Comparison of ENCODE assay signal across 20 cellular contexts in the genomic region with DNA sequence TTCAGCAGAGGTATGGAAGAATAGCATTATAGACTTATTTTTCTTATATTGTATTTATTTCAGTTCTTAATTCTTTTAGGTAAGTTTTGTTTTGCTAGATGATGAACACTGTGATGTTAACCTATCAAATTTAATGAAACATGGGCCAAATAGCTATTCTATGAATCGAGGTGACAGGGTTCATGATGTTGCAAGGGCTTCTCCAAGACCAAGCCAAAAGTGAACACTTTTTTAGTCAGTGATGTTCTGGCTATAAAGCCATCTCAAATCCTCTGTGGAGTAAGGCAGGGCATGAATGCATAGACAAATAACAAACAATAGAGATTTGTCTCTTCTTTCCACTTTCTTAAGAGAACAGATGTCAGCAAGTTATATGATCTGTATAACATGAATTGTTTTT. TPM values are rescaled to one million over a fixed set of nuclear protein-coding genes. Genes with fewer than 3 reads are reported as not detected.
"Had no signal": no experiment of that assay in that cellular context is flagged by ENCODE, and none has a peak within 500 bp of the region (broad histone marks: within the 10 kb centered on the region; RNA-seq: fewer than 3 reads in every experiment).

No MANE protein-coding gene starts in this region.

- DNase-seq: activated CD4-positive, alpha-beta T cell treated with anti-CD3 and anti-CD28 coated beads for 1 hour; activated CD4-positive, alpha-beta T cell treated with anti-CD3 and anti-CD28 coated beads, Interleukin-2, amount 50 U/mL, for 4 hours; activated naive CD4-positive, alpha-beta T cell treated with Interleukin-2 at 50 U/mL for 16 hours; activated T-cell treated with anti-CD3 and anti-CD28 coated beads for 4 hours; central memory CD4-positive, alpha-beta T cell; cortex of kidney; effector CD4-positive, alpha-beta T cell; hippocampal formation; kidney; left ventricle myocardium inferior; naive B cell; pancreas; sigmoid colon; stimulated activated CD4-positive, alpha-beta T cell treated with anti-CD3 and anti-CD28 coated beads, Interleukin-12 subunit alpha, Interleukin-12 subunit beta, amount 100 ng/mL, for 4 hours; stimulated activated CD4-positive, alpha-beta T cell treated with anti-CD3 and anti-CD28 coated beads, Interleukin-2, amount 100 ng/mL, for 24 hours; T-cell had no signal

- H3K4me3 ChIP-seq: left ventricle myocardium inferior, pancreas, sigmoid colon had no signal

- ATAC-seq: pancreas; stimulated activated effector memory CD8-positive, alpha-beta T cell treated with anti-CD3 and anti-CD28 coated beads, Interleukin-12 subunit alpha, Interleukin-12 subunit beta, amount 100 ng/mL, for 72 hours; T-cell had no signal

- H3K9me3 ChIP-seq: left ventricle myocardium inferior, pancreas, sigmoid colon had no signal

- H3K4me1 ChIP-seq: left ventricle myocardium inferior, pancreas, sigmoid colon had no signal

- H3K27ac ChIP-seq: left ventricle myocardium inferior, pancreas, sigmoid colon had no signal

- H3K36me3 ChIP-seq: pancreas had no signal

- H3K27me3 ChIP-seq: pancreas, sigmoid colon had no signal

RNA-seq across cellular contexts. Expression of gene C1orf146, which starts 26.7 kb away (rescaled TPM):
- total RNA-seq: fibroblast of villous mesenchyme, kidney, left ventricle myocardium inferior, mononuclear cell, pancreas, sigmoid colon, T-cell, ureter had no signal
